In genomic region chrX:23334871-23335599, GRCh38 we compare ENCODE assay signal across 9 cellular contexts. TPM values are rescaled to one million over a fixed set of nuclear protein-coding genes. Genes with fewer than 3 reads are reported as not detected.
DNase-seq lines count a peak whose midpoint lies in the region; TF ChIP-seq lines count a peak whose summit lies in the region.
"Had no signal": no experiment of that assay in that cellular context is flagged by ENCODE, and none has a peak within 500 bp of the region (broad histone marks: within the 10 kb centered on the region; RNA-seq: fewer than 3 reads in every experiment).

No MANE protein-coding gene starts in this region.

- no peak for TF ChIP-seq CTCF in esophagus muscularis mucosa (IDR thresholded peaks at IDR 0.05)

- H3K36me3 ChIP-seq in HUES64 (ENCODE audit: insufficient read depth, low read length) (no peaks in the 10 kb centered on the region), esophagus muscularis mucosa (no peaks in the 10 kb centered on the region)

- DNase-seq in Daoy (ENCODE audit: low read depth) = peak; percentile 5
- no peak for DNase-seq in esophagus muscularis mucosa (ENCODE audit: extremely low spot score)
- DNase-seq in retina = peak; percentile 66
- DNase-seq in stimulated activated CD8-positive, alpha-beta memory T cell treated with anti-CD3 and anti-CD28 coated beads, Interleukin-4, amount 100 ng/mL, for 48 hours = no peak
- no peak for DNase-seq in GOT3 (lab: John Stamatoyannopoulos, UW)
- no peak for DNase-seq in activated gamma-delta T cell treated with Interleukin-2 at 50 U/mL for 16 hours
- DNase-seq: NCI-H446 treated with DMSO at 0.1 percent for 48 hours had no signal

- TF ChIP-seq EP300 in esophagus muscularis mucosa (IDR thresholded peaks at IDR 0.05) = no peak

- peaks cover 16% of the 10 kb centered on the region for H3K4me1 ChIP-seq in HUES64 (ENCODE audit: insufficient read depth, low read length)
- H3K4me1 ChIP-seq in esophagus muscularis mucosa = peaks cover 5 to 28% (median 24%) of the 10 kb centered on the region in 4 donors

- TF ChIP-seq POLR2A in esophagus muscularis mucosa (IDR thresholded peaks at IDR 0.05; ENCODE audit: low read depth) = no peak

- no peaks in the 10 kb centered on the region for H3K9me3 ChIP-seq in HUES64 (ENCODE audit: insufficient read depth, low read depth, low read length)
- H3K9me3 ChIP-seq in esophagus muscularis mucosa = no peaks in the 10 kb centered on the region

- H3K27ac ChIP-seq in HUES64 (ENCODE audit: low read depth, low read length) (no peak overlapping the region), esophagus muscularis mucosa (replicated peaks in 1 of 4) (peak overlapping the region in 2 of 4 donors; percentile 3 to 58)
- H3K27ac ChIP-seq: epithelial cell of prostate had no signal

- under 1% methylated on average over 59 of the region's 61 CpGs for WGBS in HUES64
- WGBS in esophagus muscularis mucosa = 36% methylated on average over 20 of the region's 61 CpGs

- intact Hi-C loops in esophagus muscularis mucosa (cut with DNase I) = no loop called here

- no peak overlapping the region for H3K9ac ChIP-seq in HUES64 (ENCODE audit: low read depth, low read length)

- H3K4me3 ChIP-seq in HUES64 (ENCODE audit: low read length) (peak overlapping the region; percentile 59), esophagus muscularis mucosa (peak overlapping the region; percentile 49 to 62 (median 52))

- H3K27me3 ChIP-seq in HUES64 (ENCODE audit: insufficient read depth, low read length) (peaks cover 65% of the 10 kb centered on the region), esophagus muscularis mucosa (peaks cover 0 to 29% (median 2%) of the 10 kb centered on the region in 4 donors)

RNA-seq across cellular contexts. Expression of gene PTCHD1, which starts 0.4 kb away (rescaled TPM):
- 0.06 and 0.18 TPM in 2 replicates for total RNA-seq in Daoy (2014; rRNA removed; shearing (Covaris generic))
- polyA plus RNA-seq in HUES64 (2013, experiment 1 of 2) = 1.2 TPM
- polyA plus RNA-seq in HUES64 (2013, experiment 2 of 2) = 1.3 TPM
- 1 to 10 TPM; 5.8 to 9.1 (median 8.0) TPM for total RNA-seq in esophagus muscularis mucosa

Comparison
In these comparisons a context has a peak if more than half of its experiments do, and no peak if none do; other contexts are left out.
1. DNase-seq: peak in Daoy (single experiment) and retina (single experiment); none in esophagus muscularis mucosa (single experiment), stimulated activated CD8-positive, alpha-beta memory T cell treated with anti-CD3 and anti-CD28 coated beads, Interleukin-4, amount 100 ng/mL, for 48 hours (single experiment), GOT3 (single experiment) and activated gamma-delta T cell treated with Interleukin-2 at 50 U/mL for 16 hours (single experiment).